Comparison of ENCODE assay signal across 1 cellular context in genomic region chr15:78360958-78361714, GRCh38.
TF ChIP-seq lines count a peak whose summit lies in the region.

No MANE protein-coding gene starts in this region.

TF ChIP-seq in IMR-90, 13 proteins besides CTCF, POLR2A, EP300 and RAD21 (continued from another document):
- TF ChIP-seq RCOR1 (IDR thresholded peaks at IDR 0.05; ENCODE audit: insufficient replicate concordance, low read length) (no peak), ELK1 (IDR thresholded peaks at IDR 0.05; ENCODE audit: borderline replicate concordance, low read depth, low read length) (no peak), MAFK (IDR thresholded peaks at IDR 0.05; ENCODE audit: low read depth, low read length) (no peak), CEBPB (IDR thresholded peaks at IDR 0.05; ENCODE audit: low read depth, low read length) (no peak)
